18 cellular contexts compared by ENCODE assay signal in genomic region chr2:201733544-201733943, GRCh38. TPM values are rescaled to one million over a fixed set of nuclear protein-coding genes. Genes with fewer than 3 reads are reported as not detected.
DNase-seq lines count a peak whose midpoint lies in the region; ATAC-seq and TF ChIP-seq lines count a peak whose summit lies in the region.
"Had no signal": no experiment of that assay in that cellular context is flagged by ENCODE, and none has a peak within 500 bp of the region (broad histone marks: within the 10 kb centered on the region; RNA-seq: fewer than 3 reads in every experiment).

No MANE protein-coding gene starts in this region.

- H4K20me1 ChIP-seq in MM.1S (ENCODE audit: insufficient read depth, low read length) = no peaks in the 10 kb centered on the region

- H3K27me3 ChIP-seq in MM.1S (replicated peaks; ENCODE audit: insufficient read depth, low read length) (no peaks in the 10 kb centered on the region), kidney epithelial cell (ENCODE audit: control insufficient read depth, insufficient read depth, low read length) (no peaks in the 10 kb centered on the region)
- H3K27me3 ChIP-seq: SJCRH30 had no signal

- peaks cover 12% of the 10 kb centered on the region for H3F3A ChIP-seq in MM.1S (ENCODE audit: insufficient read depth, low read length)

- peak overlapping the region; percentile 17; the same call in 1 of the 2 replicates for H3K4me2 ChIP-seq in MM.1S (ENCODE audit: low read depth, low read length)
- H3K4me2 ChIP-seq: A549 had no signal

- no peak overlapping the region for H3K9ac ChIP-seq in MM.1S (ENCODE audit: low read length)

- no peaks in the 10 kb centered on the region for H3K9me2 ChIP-seq in MM.1S (replicated peaks; ENCODE audit: insufficient read depth, low read length)

- H3K4me3 ChIP-seq in MM.1S (ENCODE audit: low read length) (no peak overlapping the region), choroid plexus epithelial cell (ENCODE audit: low read depth, low read length) (no peak overlapping the region), kidney epithelial cell (ENCODE audit: low read depth, low read length) (no peak overlapping the region)
- H3K4me3 ChIP-seq: A549, HAP-1, SJCRH30 had no signal

- ATAC-seq in HG03280 (IDR thresholded peaks at IDR 0.05; ENCODE audit: unreplicated experiment) = no peak
- ATAC-seq in GM19397 (IDR thresholded peaks at IDR 0.05; ENCODE audit: unreplicated experiment) = no peak
- ATAC-seq: A549 had no signal

- peaks cover 8% of the 10 kb centered on the region; the same call in 1 of the 2 replicates for H3K4me1 ChIP-seq in MM.1S (ENCODE audit: low read length)
- H3K4me1 ChIP-seq: A549, HAP-1 had no signal

- no peaks in the 10 kb centered on the region for H3K36me3 ChIP-seq in MM.1S (replicated peaks; ENCODE audit: insufficient read depth, low read length)
- H3K36me3 ChIP-seq in kidney epithelial cell (ENCODE audit: control insufficient read depth, insufficient read depth, low read length) = no peaks in the 10 kb centered on the region

- H3K9me3 ChIP-seq in MM.1S (replicated peaks; ENCODE audit: insufficient read depth, low read length) = no peaks in the 10 kb centered on the region
- H3K9me3 ChIP-seq: HAP-1, SJCRH30 had no signal

- H3K79me2 ChIP-seq in MM.1S (ENCODE audit: low read length) = no peaks in the 10 kb centered on the region

- H3K27ac ChIP-seq in MM.1S (ENCODE audit: low read length) = peak overlapping the region; percentile 48; the same call in 1 of the 2 replicates
- H3K27ac ChIP-seq: A549, C4-2B, SJCRH30 had no signal

- no peak overlapping the region for H2AFZ ChIP-seq in MM.1S (ENCODE audit: low read length)

- TF ChIP-seq CTCF in MM.1S (IDR thresholded peaks at IDR 0.05; ENCODE audit: low read length) = no peak
- no peak for TF ChIP-seq CTCF in choroid plexus epithelial cell (conservative IDR thresholded peaks at IDR 0.05; ENCODE audit: low read depth, low read length)
- TF ChIP-seq CTCF in kidney epithelial cell (IDR thresholded peaks at IDR 0.05; ENCODE audit: insufficient read depth, low read length, poor library complexity, severe bottlenecking) = no peak

- DNase-seq in ELR (ENCODE audit: low read depth) = peak; percentile 53
- no peak for DNase-seq in MM.1S
- DNase-seq in choroid plexus epithelial cell (ENCODE audit: low read depth) = peak; percentile 5
- DNase-seq in kidney epithelial cell (ENCODE audit: low read depth) = peak; percentile 12
- DNase-seq in activated gamma-delta T cell (lab: John Stamatoyannopoulos, UW) = no peak
- DNase-seq in GDM1 (lab: John Stamatoyannopoulos, UW) = no peak
- DNase-seq: COR-L47, DMS153, NCI-H1092 treated with DMSO at 0.1 percent for 48 hours, NCI-H1930, NCI-H774, SJCRH30 had no signal

RNA-seq across cellular contexts. Expression of gene MPP4, which starts 35.1 kb away (rescaled TPM):
- total RNA-seq in kidney epithelial cell = 0.21 TPM in 1 of 2 replicates, not detected in the other
- total RNA-seq: HT-29 had no signal

RNA-seq across cellular contexts. Expression of gene ALS2, which starts 47.2 kb away (rescaled TPM):
- 24.9 and 25.6 TPM in 2 replicates for total RNA-seq in kidney epithelial cell

Comparison
In these comparisons a context has a peak if more than half of its experiments do, and no peak if none do; other contexts are left out.
1. DNase-seq: peak in ELR (single experiment), choroid plexus epithelial cell (single experiment) and kidney epithelial cell (single experiment); none in MM.1S (single experiment), activated gamma-delta T cell (single experiment) and GDM1 (single experiment).